Comparison of ENCODE assay signal across 15 cellular contexts in genomic region chr14:88023658-88024187, GRCh38. TPM values are rescaled to one million over a fixed set of nuclear protein-coding genes. Genes with fewer than 3 reads are reported as not detected.
DNase-seq lines count a peak whose midpoint lies in the region; ATAC-seq and FAIRE-seq lines count a peak whose summit lies in the region.
"Had no signal": no experiment of that assay in that cellular context is flagged by ENCODE, and none has a peak within 500 bp of the region (broad histone marks: within the 10 kb centered on the region; RNA-seq: fewer than 3 reads in every experiment).

No MANE protein-coding gene starts in this region.

- WGBS in small intestine, 3 donors: 28 to 39% (median 33%) methylated on average over 3 of the region's 3 CpGs
- WGBS in aorta, 2 donors: 40 to 57% methylated on average over 3 of the region's 3 CpGs

- H3K9me3 ChIP-seq in KOPT-K1 (ENCODE audit: insufficient read depth, low read length, poor library complexity, severe bottlenecking) (no peaks in the 10 kb centered on the region), small intestine (ENCODE audit: control insufficient read depth, low read depth) (no peaks in the 10 kb centered on the region), aorta (ENCODE audit: control insufficient read depth, low read length) (no peaks in the 10 kb centered on the region)
- H3K9me3 ChIP-seq: spleen had no signal

- peak; percentile 21 to 30 for ATAC-seq in activated CD4-positive, CD25-positive, alpha-beta regulatory T cell treated with anti-CD3 and anti-CD28 coated beads, Interleukin-2, amount 50 U/mL, for 24 hours
- no peak for ATAC-seq in aorta (ENCODE audit: low FRiP score)

- peaks cover 2 to 6% of the 10 kb centered on the region in 2 donors for H3K4me1 ChIP-seq in small intestine (ENCODE audit: control insufficient read depth in 2 of 2, insufficient read depth in 1 of 2, low read depth in 1 of 2, low read length in 1 of 2)
- H3K4me1 ChIP-seq in aorta (ENCODE audit: control insufficient read depth in 1 of 2, insufficient read depth in 2 of 2, low read length in 2 of 2): no peaks in the 10 kb centered on the region

- H3K4me3 ChIP-seq in small intestine (ENCODE audit: low read depth in 1 of 2, low read length in 2 of 2): no peak overlapping the region
- H3K4me3 ChIP-seq in aorta (ENCODE audit: low read length in 2 of 2): no peak overlapping the region
- H3K4me3 ChIP-seq: spleen had no signal

- H3K36me3 ChIP-seq in KOPT-K1 (ENCODE audit: insufficient read depth, low read length) (no peaks in the 10 kb centered on the region), small intestine (ENCODE audit: control insufficient read depth in 2 of 2, insufficient read depth in 2 of 2, low read length in 2 of 2) (no peaks in the 10 kb centered on the region), aorta (ENCODE audit: control insufficient read depth in 1 of 2, insufficient read depth in 2 of 2, low read length in 1 of 2) (no peaks in the 10 kb centered on the region)
- H3K36me3 ChIP-seq: spleen had no signal

- DNase-seq in activated CD4-positive, CD25-positive, alpha-beta regulatory T cell treated with anti-CD3 and anti-CD28 coated beads, Interleukin-2, amount 50 U/mL, for 72 hours: no peak
- DNase-seq in central memory CD4-positive, alpha-beta T cell: peak; percentile 22
- DNase-seq in small intestine (peak; percentile 20), occipital lobe (lab: John Stamatoyannopoulos, UW) (no peak), middle frontal gyrus (ENCODE audit: extremely low spot score, low spot score) (no peak), aorta (no peak)
- DNase-seq: activated CD4-positive, alpha-beta T cell treated with anti-CD3 and anti-CD28 coated beads, Interleukin-2, amount 50 U/mL, for 1 hour; EL; NCI-H446 treated with DMSO at 0.1 percent for 48 hours; spleen; stimulated activated CD8-positive, alpha-beta memory T cell treated with anti-CD3 and anti-CD28 coated beads, Interleukin-4, amount 100 ng/mL, for 48 hours had no signal

- H3K27ac ChIP-seq in KOPT-K1 (ENCODE audit: low read depth, low read length, poor library complexity, severe bottlenecking): peak overlapping the region; percentile 56
- no peak overlapping the region for H3K27ac ChIP-seq in small intestine (ENCODE audit: low read depth in 1 of 2, low read length in 1 of 2)
- H3K27ac ChIP-seq in aorta (ENCODE audit: low read depth in 1 of 2, low read length in 2 of 2): no peak overlapping the region

- no peaks in the 10 kb centered on the region for H3K27me3 ChIP-seq in small intestine (ENCODE audit: control insufficient read depth in 2 of 2, insufficient read depth in 2 of 2, low read length in 2 of 2)
- no peaks in the 10 kb centered on the region for H3K27me3 ChIP-seq in aorta (ENCODE audit: control insufficient read depth in 1 of 2, insufficient read depth in 2 of 2, low read length in 1 of 2)
- H3K27me3 ChIP-seq: spleen had no signal

- intact Hi-C loops in aorta (cut with DNase I): no loop called here

- FAIRE-seq in small intestine (lab: Jason Lieb, UNC): no peak
- FAIRE-seq: astrocyte had no signal

RNA-seq across cellular contexts. Expression of gene GPR65, which starts 18.8 kb away (rescaled TPM):
- polyA plus RNA-seq in small intestine: 1 to 10 TPM in 1 of 3 donors, under 1 TPM in 2; 0.22 to 1.2 (median 0.81) TPM
- total RNA-seq in occipital lobe: 0.47 TPM
- total RNA-seq in aorta: 1 to 10 TPM; 2.8 to 3.9 TPM
- polyA plus RNA-seq in aorta: 1 to 10 TPM in 1 of 2 donors, under 1 TPM in 1; 0.28 to 1.9 TPM
- total RNA-seq: A673 had no signal

RNA-seq across cellular contexts. Expression of gene GALC, which starts 30.7 kb away (rescaled TPM):
- polyA plus RNA-seq in small intestine: 10 to 100 TPM; 15.7 to 27.0 (median 17.8) TPM
- 41.3 TPM for total RNA-seq in occipital lobe
- total RNA-seq in aorta: 10 to 100 TPM; 22.5 to 26.6 TPM
- 10 to 100 TPM in 1 of 2 donors, 1 to 10 TPM in 1; 7.1 to 10.9 TPM for polyA plus RNA-seq in aorta

Comparison
In these comparisons a context has a peak if more than half of its experiments do, and no peak if none do; other contexts are left out.
1. DNase-seq: peak in central memory CD4-positive, alpha-beta T cell (single experiment) and small intestine (single experiment); none in activated CD4-positive, CD25-positive, alpha-beta regulatory T cell treated with anti-CD3 and anti-CD28 coated beads, Interleukin-2, amount 50 U/mL, for 72 hours (single experiment), occipital lobe (single experiment), middle frontal gyrus (single experiment) and aorta (0 of 2).